Comparison of ENCODE assay signal across 8 cellular contexts in the genomic region with DNA sequence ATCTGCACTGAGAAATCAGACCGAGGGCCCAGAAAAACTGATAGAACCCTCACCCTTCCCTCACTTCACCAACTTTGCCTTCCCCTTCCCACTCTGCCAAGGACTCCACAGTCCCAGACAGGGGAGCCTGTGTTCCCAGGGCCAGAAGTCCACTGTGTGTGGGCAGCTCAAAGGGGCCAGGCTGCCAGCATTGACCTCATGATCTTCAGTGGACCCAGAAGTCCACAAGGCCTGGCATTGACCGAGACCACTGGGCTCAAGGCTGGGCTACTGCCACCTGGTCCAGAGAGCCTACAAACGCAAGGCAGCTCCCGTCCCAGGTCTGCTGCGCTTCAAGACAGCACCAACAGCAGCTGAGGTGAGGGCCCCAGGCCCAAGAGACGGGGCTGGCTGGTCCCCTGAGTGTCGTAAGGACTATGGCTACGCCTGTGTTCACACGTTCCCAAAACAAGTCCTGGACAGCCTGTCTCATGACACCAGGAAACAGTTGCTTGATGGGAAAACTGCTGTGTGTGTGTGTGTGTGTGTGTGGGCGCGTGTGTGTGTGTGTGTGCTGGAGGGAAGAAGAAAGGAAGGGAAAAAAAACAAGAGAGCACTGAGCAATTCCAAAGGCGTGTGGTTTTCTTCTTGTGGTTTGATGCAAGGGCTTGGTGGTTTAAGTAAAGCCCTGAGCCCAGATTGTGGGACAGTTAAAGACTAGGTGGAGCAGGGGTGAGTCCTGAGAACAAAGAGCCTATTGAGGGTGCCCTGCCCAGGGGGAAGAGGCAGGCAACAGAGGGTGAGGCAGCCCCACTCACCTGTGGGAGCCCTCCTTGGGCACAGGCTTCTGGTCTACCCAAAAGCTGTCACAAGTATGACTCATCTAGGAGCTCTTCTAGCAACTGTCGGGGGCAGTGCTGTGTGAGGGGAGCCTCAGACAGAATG. TPM values are rescaled to one million over a fixed set of nuclear protein-coding genes. Genes with fewer than 3 reads are reported as not detected.
DNase-seq lines count a peak whose midpoint lies in the region; ATAC-seq, FAIRE-seq and TF ChIP-seq lines count a peak whose summit lies in the region.

No MANE protein-coding gene starts in this region.

- peak overlapping the region; percentile 75 for H2BK120ac ChIP-seq in trophoblast cell (ENCODE audit: insufficient read depth, low read length, poor library complexity)

- H4K8ac ChIP-seq in trophoblast cell (ENCODE audit: low read depth, low read length): peak overlapping the region; percentile 64

- peak overlapping the region; percentile 71 for H3K18ac ChIP-seq in trophoblast cell (ENCODE audit: low read length)

- H3K4me1 Mint-ChIP-seq in T-helper 17 cell (peaks cover 30% of the 10 kb centered on the region), endodermal cell (no peaks in the 10 kb centered on the region)

- peak overlapping the region; percentile 51 for H2BK5ac ChIP-seq in trophoblast cell (ENCODE audit: low read depth, low read length, poor library complexity)

- no peak for TF ChIP-seq CTCF in bronchial epithelial cell (IDR thresholded peaks at IDR 0.05; ENCODE audit: insufficient read depth, low read length, severe bottlenecking)
- no peak for TF ChIP-seq CTCF in endodermal cell (conservative IDR thresholded peaks at IDR 0.05)

- peak overlapping the region; percentile 61 for H3K4ac ChIP-seq in trophoblast cell (ENCODE audit: low read depth, low read length)

- peak overlapping the region; percentile 51 for H3K27ac ChIP-seq in trophoblast cell (ENCODE audit: low read depth, low read length)
- H3K27ac ChIP-seq in endodermal cell (ENCODE audit: low read depth, low read length): no peak overlapping the region

- H3K36me3 Mint-ChIP-seq in T-helper 17 cell (ENCODE audit: low read depth) (no peaks in the 10 kb centered on the region), endodermal cell (ENCODE audit: low read depth) (no peaks in the 10 kb centered on the region)

- DNase-seq in GDM1 (lab: John Stamatoyannopoulos, UW): peak; percentile 21
- peak; percentile 13 to 39 (median 36) for DNase-seq in T-helper 17 cell
- DNase-seq in bronchial epithelial cell (ENCODE audit: low read depth): peak; percentile 90
- DNase-seq in trophoblast cell: no peak
- no peak for DNase-seq in germinal center (ENCODE audit: low spot score)
- DNase-seq in endodermal cell: no peak

- H2AFZ ChIP-seq in trophoblast cell (ENCODE audit: insufficient read depth, low read length, poor library complexity): peak overlapping the region; percentile 38

- H3K27ac Mint-ChIP-seq in T-helper 17 cell (no peak overlapping the region), endodermal cell (no peak overlapping the region)

- H3K4me3 Mint-ChIP-seq in T-helper 17 cell: peak overlapping the region; percentile 79
- no peak overlapping the region for H3K4me3 Mint-ChIP-seq in endodermal cell

- ATAC-seq in T-helper 17 cell (peak; percentile 87), HG03135 (IDR thresholded peaks at IDR 0.05; ENCODE audit: unreplicated experiment) (no peak), GM19328 (IDR thresholded peaks at IDR 0.05; ENCODE audit: unreplicated experiment) (no peak)

- no peaks in the 10 kb centered on the region for H3K9me3 Mint-ChIP-seq in endodermal cell

- peak overlapping the region; percentile 78 for H4K91ac ChIP-seq in trophoblast cell (ENCODE audit: low read depth, low read length)

- H3K4me2 ChIP-seq in trophoblast cell (ENCODE audit: low read length): no peak overlapping the region

- H2AK5ac ChIP-seq in trophoblast cell (ENCODE audit: low read length): peak overlapping the region; percentile 44

- peaks cover 18% of the 10 kb centered on the region for H3K79me1 ChIP-seq in trophoblast cell (ENCODE audit: low read length)

- FAIRE-seq in bronchial epithelial cell (lab: Jason Lieb, UNC): no peak

- H3K9me3 ChIP-seq in T-helper 17 cell (ENCODE audit: control insufficient read depth, low read length, poor library complexity, severe bottlenecking): no peaks in the 10 kb centered on the region
- H3K9me3 ChIP-seq in trophoblast cell (ENCODE audit: insufficient read depth, low read depth, low read length): no peaks in the 10 kb centered on the region
- H3K9me3 ChIP-seq in endodermal cell (ENCODE audit: control insufficient read depth, low read length): no peaks in the 10 kb centered on the region

- peak overlapping the region; percentile 88 for H2BK12ac ChIP-seq in trophoblast cell (ENCODE audit: low read length)

- H3K36me3 ChIP-seq in bronchial epithelial cell (ENCODE audit: control insufficient read depth, insufficient read depth, low read length) (no peaks in the 10 kb centered on the region), trophoblast cell (ENCODE audit: control insufficient read depth in 1 of 2, insufficient read depth in 2 of 2, low read length in 2 of 2) (no peaks in the 10 kb centered on the region), endodermal cell (ENCODE audit: control insufficient read depth, insufficient read depth, low read length) (no peaks in the 10 kb centered on the region)

- peaks cover 9% of the 10 kb centered on the region for H3K79me2 ChIP-seq in trophoblast cell (ENCODE audit: control insufficient read depth, insufficient read depth, low read length, poor library complexity)

- no peak overlapping the region for H4K12ac ChIP-seq in trophoblast cell (ENCODE audit: low read depth, low read length)

- H3K23ac ChIP-seq in trophoblast cell (ENCODE audit: low read length): no peak overlapping the region

- H3K27me3 ChIP-seq in bronchial epithelial cell (ENCODE audit: control insufficient read depth, insufficient read depth, low read length) (no peaks in the 10 kb centered on the region), trophoblast cell (ENCODE audit: insufficient read depth, low read length) (no peaks in the 10 kb centered on the region), endodermal cell (ENCODE audit: control insufficient read depth, insufficient read depth, low read length, poor library complexity, severe bottlenecking) (no peaks in the 10 kb centered on the region)

- H3K4me1 ChIP-seq in trophoblast cell (ENCODE audit: control insufficient read depth in 1 of 2, insufficient read depth in 2 of 2, low read length in 2 of 2): peaks cover 36 to 41% of the 10 kb centered on the region in 2 experiments
- H3K4me1 ChIP-seq in endodermal cell (ENCODE audit: control insufficient read depth, insufficient read depth, low read length): no peaks in the 10 kb centered on the region

- no CpG with 5 or more reads among the region's 13 CpGs for WGBS in trophoblast cell (ENCODE audit: extremely low coverage, insufficient coverage, insufficient read length)
- WGBS in endodermal cell (ENCODE audit: insufficient coverage in 1 of 2, insufficient read length in 1 of 2), 2 experiments: 84 to 92% methylated on average over 2 to 13 of the region's 13 CpGs

- H3K4me3 ChIP-seq in bronchial epithelial cell (ENCODE audit: low read depth, low read length) (no peak overlapping the region), trophoblast cell (ENCODE audit: low read depth, low read length) (no peak overlapping the region), endodermal cell (ENCODE audit: low read length) (no peak overlapping the region)

- peak overlapping the region; percentile 23 for H3K14ac ChIP-seq in trophoblast cell (ENCODE audit: low read length)

- H3K27me3 Mint-ChIP-seq in T-helper 17 cell (peaks cover 40% of the 10 kb centered on the region), endodermal cell (ENCODE audit: insufficient read depth) (peaks cover 13% of the 10 kb centered on the region)

- no peak overlapping the region for H3K9ac ChIP-seq in trophoblast cell (ENCODE audit: low read length)
- H3K9ac ChIP-seq in endodermal cell (ENCODE audit: extremely low read depth, low read length, poor library complexity, severe bottlenecking): no peak overlapping the region

RNA-seq across cellular contexts. Expression of a gene that starts 46.6 kb away (rescaled TPM):
- total RNA-seq in T-helper 17 cell (under 1 TPM in 1 of 2 donors, not detected in 1; 0.07 TPM), bronchial epithelial cell (under 0.01 and 1.2 TPM in 2 replicates), endodermal cell (under 1 TPM; 0.31 to 0.62 TPM)
- 10.2 and 10.9 TPM in 2 replicates for polyA plus RNA-seq in trophoblast cell (2013)
- 0.43 TPM for polyA plus RNA-seq in endodermal cell (2013, experiment 1 of 2)
- 0.41 TPM for polyA plus RNA-seq in endodermal cell (2013, experiment 2 of 2)

Comparison
In these comparisons a context has a peak if more than half of its experiments do, and no peak if none do; other contexts are left out.
1. DNase-seq: peak in GDM1 (single experiment), T-helper 17 cell (3 of 3) and bronchial epithelial cell (single experiment); none in trophoblast cell (0 of 2), germinal center (single experiment) and endodermal cell (single experiment).